ENCODE assay signal across 9 cellular contexts in the genomic region with DNA sequence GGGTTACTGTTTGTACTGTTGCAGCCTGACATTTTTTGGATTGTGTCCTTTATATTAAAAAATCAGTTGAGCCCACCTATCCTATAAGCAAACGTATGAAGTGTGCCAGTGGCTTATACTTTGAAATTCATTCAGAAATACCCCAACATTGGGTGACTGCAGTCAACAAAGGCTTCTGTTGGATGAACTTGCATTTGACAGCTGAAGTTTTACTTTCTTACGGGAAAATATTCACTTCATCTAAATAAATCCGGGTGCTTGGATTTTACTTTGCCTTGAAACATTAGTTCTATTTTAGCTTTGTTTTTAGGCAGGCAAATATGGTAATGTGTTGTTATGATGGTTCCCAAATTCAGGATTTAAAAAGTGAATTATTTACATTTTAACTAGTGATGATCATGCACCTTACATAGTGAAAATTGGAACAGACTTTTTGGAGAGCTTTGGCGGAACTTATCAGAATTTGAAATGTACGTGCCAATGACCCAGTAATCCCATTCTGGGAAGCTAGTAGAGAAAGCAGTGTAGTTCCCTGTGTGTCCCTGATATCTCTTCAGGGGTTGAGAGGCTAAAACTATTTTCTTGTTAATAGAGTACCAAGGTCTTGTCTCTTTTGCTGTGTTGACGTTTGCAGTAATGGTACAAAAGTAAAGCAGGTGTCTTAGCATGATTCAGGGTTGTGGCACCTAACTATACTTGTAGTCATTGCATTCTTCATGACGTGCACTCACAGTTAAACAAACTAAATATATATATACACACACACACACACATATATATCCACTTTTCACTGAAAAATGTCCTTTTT. TPM values are rescaled to one million over a fixed set of nuclear protein-coding genes. Genes with fewer than 3 reads are reported as not detected.
A peak's percentile ranks its signal among the peaks of the same experiment; 100 is the strongest.
DNase-seq lines count a peak whose midpoint lies in the region; ATAC-seq, FAIRE-seq and TF ChIP-seq lines count a peak whose summit lies in the region.
"Had no signal": no experiment of that assay in that cellular context is flagged by ENCODE, and none has a peak within 500 bp of the region (broad histone marks: within the 10 kb centered on the region; RNA-seq: fewer than 3 reads in every experiment).

No MANE protein-coding gene starts in this region.

- peak overlapping the region; percentile 49 for H3K27ac ChIP-seq in cardiac muscle cell
- H3K27ac ChIP-seq in astrocyte (ENCODE audit: low read depth, low read length), result peak overlapping the region; percentile 71
- H3K27ac ChIP-seq in right lobe of liver, result peak overlapping the region in 2 of 3 donors; percentile 18 to 96
- H3K27ac ChIP-seq in upper lobe of left lung, result peak overlapping the region in 1 of 4 donors; percentile 19

- peaks cover 76% of the 10 kb centered on the region for H3K79me2 ChIP-seq in astrocyte (ENCODE audit: insufficient read depth, low read length)

- H3K4me3 ChIP-seq in cardiac muscle cell, result peak overlapping the region; percentile 89
- peak overlapping the region; percentile 69 for H3K4me3 ChIP-seq in astrocyte (ENCODE audit: insufficient read depth, low read depth, low read length)
- H3K4me3 ChIP-seq in right lobe of liver, result peak overlapping the region; percentile 90 to 97 (median 92)
- peak overlapping the region in 3 of 4 donors; percentile 79 to 100 (median 85) for H3K4me3 ChIP-seq in upper lobe of left lung

- WGBS in right lobe of liver (ENCODE audit: insufficient coverage, low coverage, low lambda C conversion rate, missing lambda C conversion rate), result 10% methylated on average over 7 of the region's 7 CpGs
- WGBS in upper lobe of left lung, 2 donors, result 38 to 40% methylated on average over 7 of the region's 7 CpGs

- DNase-seq in cardiac muscle cell (ENCODE audit: low read depth in 1 of 2, low spot score in 1 of 2), result peak in 1 of 2 donors; percentile 21
- no peak for DNase-seq in Right ventricle myocardium superior
- DNase-seq in astrocyte (ENCODE audit: low read depth), result peak; percentile 71
- DNase-seq in right lobe of liver, result no peak
- no peak for DNase-seq in upper lobe of left lung
- DNase-seq in Kasumi-1 (lab: John Stamatoyannopoulos, UW), result no peak
- DNase-seq in DMS 273 treated with DMSO at 0.1 percent for 48 hours (lab: John Stamatoyannopoulos, UW), result no peak
- DNase-seq in NCI-H82 (lab: John Stamatoyannopoulos, UW), result no peak
- DNase-seq: DMS53 had no signal

- peak overlapping the region; percentile 97 for H3K4me3 Mint-ChIP-seq in astrocyte (ENCODE audit: unreplicated experiment)

- H3K36me3 ChIP-seq in cardiac muscle cell, result no peaks in the 10 kb centered on the region
- no peaks in the 10 kb centered on the region for H3K36me3 ChIP-seq in astrocyte (ENCODE audit: insufficient read depth, low read length)
- H3K36me3 ChIP-seq in right lobe of liver, result no peaks in the 10 kb centered on the region
- no peaks in the 10 kb centered on the region for H3K36me3 ChIP-seq in upper lobe of left lung

- intact Hi-C loops in Right ventricle myocardium superior (cut with DNase I) (no loop called here), right lobe of liver (cut with DNase I) (no loop called here)

- H3K9ac ChIP-seq in astrocyte (ENCODE audit: low read length), result peak overlapping the region; percentile 89

- ATAC-seq in Right ventricle myocardium superior (ENCODE audit: poor library complexity) (no peak), right lobe of liver (peak in 1 of 4 donors; percentile 11), upper lobe of left lung (ENCODE audit: low FRiP score in 2 of 2) (no peak)

- H3K9me3 ChIP-seq in cardiac muscle cell (ENCODE audit: low read depth), result no peaks in the 10 kb centered on the region
- no peaks in the 10 kb centered on the region for H3K9me3 ChIP-seq in astrocyte (ENCODE audit: insufficient read depth, low read depth, low read length)
- no peaks in the 10 kb centered on the region for H3K9me3 ChIP-seq in right lobe of liver
- H3K9me3 ChIP-seq in upper lobe of left lung, result no peaks in the 10 kb centered on the region

- peaks cover 11% of the 10 kb centered on the region for H3K4me1 Mint-ChIP-seq in astrocyte (ENCODE audit: low read depth, unreplicated experiment)

- H2AFZ ChIP-seq in astrocyte (ENCODE audit: low read depth, low read length), result no peak overlapping the region

- H3K36me3 Mint-ChIP-seq in astrocyte (ENCODE audit: low read depth, unreplicated experiment), result no peaks in the 10 kb centered on the region

- peak overlapping the region; percentile 93 for H3K4me2 ChIP-seq in astrocyte (ENCODE audit: low read length)

- no peak for FAIRE-seq in astrocyte (lab: Jason Lieb, UNC)

- H3K9me3 Mint-ChIP-seq in astrocyte (ENCODE audit: unreplicated experiment), result peaks cover 2% of the 10 kb centered on the region

- H4K20me1 ChIP-seq in astrocyte (ENCODE audit: insufficient read depth, low read length), result peaks cover 62% of the 10 kb centered on the region

- no peak overlapping the region for H3K27ac Mint-ChIP-seq in astrocyte (ENCODE audit: unreplicated experiment)

- TF ChIP-seq POLR2A in right lobe of liver (IDR thresholded peaks at IDR 0.05), result no peak
- TF ChIP-seq POLR2A in upper lobe of left lung (IDR thresholded peaks at IDR 0.05), result no peak

- H3K27me3 Mint-ChIP-seq in astrocyte (ENCODE audit: low read depth, unreplicated experiment), result no peaks in the 10 kb centered on the region

- H3K27me3 ChIP-seq in cardiac muscle cell, result no peaks in the 10 kb centered on the region
- H3K27me3 ChIP-seq in astrocyte (ENCODE audit: insufficient read depth, low read length), result no peaks in the 10 kb centered on the region
- H3K27me3 ChIP-seq in right lobe of liver, result no peaks in the 10 kb centered on the region
- H3K27me3 ChIP-seq in upper lobe of left lung, result no peaks in the 10 kb centered on the region

- TF ChIP-seq CTCF in cardiac muscle cell (IDR thresholded peaks at IDR 0.05; ENCODE audit: low read depth, low read length), result no peak
- no peak for TF ChIP-seq CTCF in astrocyte (IDR thresholded peaks at IDR 0.05; ENCODE audit: insufficient read depth, low read depth, low read length)
- TF ChIP-seq CTCF in right lobe of liver (IDR thresholded peaks at IDR 0.05), result no peak
- no peak for TF ChIP-seq CTCF in upper lobe of left lung (IDR thresholded peaks at IDR 0.05)

- TF ChIP-seq EP300 in upper lobe of left lung (IDR thresholded peaks at IDR 0.05), result no peak

- H3K4me1 ChIP-seq in cardiac muscle cell (ENCODE audit: low read depth) (peaks cover 13% of the 10 kb centered on the region), astrocyte (ENCODE audit: insufficient read depth, low read length) (peaks cover 8% of the 10 kb centered on the region), right lobe of liver (peaks cover 0 to 31% (median 0%) of the 10 kb centered on the region in 4 donors), upper lobe of left lung (peaks cover 23 to 55% (median 27%) of the 10 kb centered on the region in 4 donors)

RNA-seq across cellular contexts. Expression of a gene that starts 21.9 kb away (rescaled TPM):
- total RNA-seq in cardiac muscle cell (32.5 and 47.4 TPM in 2 replicates), Right ventricle myocardium superior (10.9 TPM), astrocyte (21.0 and 28.1 TPM in 2 replicates), right lobe of liver (10 to 100 TPM in 5 of 6 experiments, 1 to 10 TPM in 1; 9.3 to 15.9 (median 13.3) TPM), upper lobe of left lung (10 to 100 TPM in 5 of 6 donors, 1 to 10 TPM in 1; 6.7 to 37.7 (median 17.8) TPM)
- polyA plus RNA-seq in cardiac muscle cell, result 31.0 and 37.4 TPM in 2 replicates

RNA-seq across cellular contexts. Expression of a gene that starts 51.1 kb away (rescaled TPM):
- total RNA-seq in cardiac muscle cell (0.30 and 0.70 TPM in 2 replicates), Right ventricle myocardium superior (not detected), astrocyte (0.23 and 0.38 TPM in 2 replicates), right lobe of liver (under 1 TPM in 1 of 6 experiments, not detected in 5; 0.15 TPM), upper lobe of left lung (under 1 TPM in 1 of 6 donors, not detected in 5; 0.10 TPM)
- polyA plus RNA-seq in cardiac muscle cell, result 0.55 and 0.86 TPM in 2 replicates
